In genomic region chr4:122632396-122633143, GRCh38 we compare ENCODE assay signal across 1 cellular context.
A peak's percentile ranks its signal among the peaks of the same experiment; 100 is the strongest.
TF ChIP-seq lines count a peak whose summit lies in the region.

No MANE protein-coding gene starts in this region.

TF ChIP-seq in GM12878, 131 proteins besides CTCF, POLR2A, EP300 and RAD21 (continued from another document):
- no peak for TF ChIP-seq PRDM15 (CRISPR knock-in tag; IDR thresholded peaks at IDR 0.05)
- no peak for TF ChIP-seq NFYA (IDR thresholded peaks at IDR 0.05; ENCODE audit: borderline replicate concordance, low read depth, low read length)
- TF ChIP-seq ZNF217 (IDR thresholded peaks at IDR 0.05) = peak; percentile 96
- TF ChIP-seq CHD2 (IDR thresholded peaks at IDR 0.05; ENCODE audit: borderline replicate concordance, low read depth, low read length) = no peak
- peak; percentile 58; the same call in 1 of the 2 replicates for TF ChIP-seq SPI1 (IDR thresholded peaks at IDR 0.05; ENCODE audit: borderline replicate concordance, insufficient read depth, low read depth, low read length)
- TF ChIP-seq RFX5 (IDR thresholded peaks at IDR 0.05; ENCODE audit: low read depth, low read length) = no peak
- TF ChIP-seq BCL11A (IDR thresholded peaks at IDR 0.05; ENCODE audit: low read depth, low read length) = peak; percentile 89
- TF ChIP-seq FOXM1 (IDR thresholded peaks at IDR 0.05; ENCODE audit: low read depth, low read length) = peak; percentile 57; the same call in 1 of the 2 replicates
- TF ChIP-seq BHLHE40 (IDR thresholded peaks at IDR 0.05; ENCODE audit: borderline replicate concordance in 1 of 2, low read depth in 2 of 2, low read length in 1 of 2) = peak; percentile 75 to 82; a peak in 3 of 4 replicates
- TF ChIP-seq NR2C2 (IDR thresholded peaks at IDR 0.05; ENCODE audit: borderline replicate concordance, control insufficient read depth, insufficient read length, low read depth) = no peak
- TF ChIP-seq ZBED1 (IDR thresholded peaks at IDR 0.05; ENCODE audit: borderline replicate concordance) = no peak
- TF ChIP-seq PBX3 (IDR thresholded peaks at IDR 0.05; ENCODE audit: insufficient replicate concordance, low read depth, low read length) = no peak
- TF ChIP-seq CEBPB (IDR thresholded peaks at IDR 0.05; ENCODE audit: borderline replicate concordance in 1 of 2, low read depth in 2 of 2, low read length in 2 of 2) = no peak
